23 cellular contexts compared by ENCODE assay signal in genomic region chr2:30567317-30567716, GRCh38.
"Had no signal": no experiment of that assay in that cellular context is flagged by ENCODE, and none has a peak within 500 bp of the region (broad histone marks: within the 10 kb centered on the region; RNA-seq: fewer than 3 reads in every experiment).

No MANE protein-coding gene starts in this region.

- H3K9me3 ChIP-seq: adrenal gland, esophagus muscularis mucosa, psoas muscle, testis, upper lobe of left lung had no signal

- H3K79me2 ChIP-seq: parathyroid adenoma had no signal

- DNase-seq: activated CD4-positive, alpha-beta T cell treated with anti-CD3 and anti-CD28 coated beads for 4 hours; activated CD4-positive, alpha-beta T cell treated with anti-CD3 and anti-CD28 coated beads, Interleukin-2, amount 50 U/mL, for 4 hours; activated effector memory CD4-positive, alpha-beta T cell treated with Interleukin-2 at 50 U/mL for 16 hours; activated naive CD4-positive, alpha-beta T cell treated with Interleukin-2 at 50 U/mL for 16 hours; activated T-cell treated with anti-CD3 and anti-CD28 coated beads for 4 hours; adrenal gland; brain microvascular endothelial cell; central memory CD4-positive, alpha-beta T cell; effector CD4-positive, alpha-beta T cell; foreskin keratinocyte; mammary epithelial cell; midbrain; naive thymus-derived CD8-positive, alpha-beta T cell; occipital lobe; psoas muscle; stimulated activated CD4-positive, alpha-beta T cell treated with anti-CD3 and anti-CD28 coated beads, Interleukin-2, amount 100 ng/mL, for 48 hours; stimulated activated naive CD4-positive, alpha-beta T cell treated with Interleukin-2 at 50 U/mL for 16 hours; testis; upper lobe of left lung had no signal

- H3K27me3 ChIP-seq: adrenal gland, brain microvascular endothelial cell, esophagus muscularis mucosa, foreskin keratinocyte, neural progenitor cell, testis, upper lobe of left lung had no signal

- H3K4me2 ChIP-seq: neural progenitor cell had no signal

- H3K9ac ChIP-seq: neural progenitor cell, parathyroid adenoma had no signal

- H2AFZ ChIP-seq: neural progenitor cell, parathyroid adenoma had no signal

- H3K27ac ChIP-seq: adrenal gland, brain microvascular endothelial cell, esophagus muscularis mucosa, foreskin keratinocyte, neural progenitor cell, parathyroid adenoma, VCaP had no signal

- H3K36me3 ChIP-seq: adrenal gland, brain microvascular endothelial cell had no signal

- H3K4me3 ChIP-seq: adrenal gland, esophagus muscularis mucosa, neural progenitor cell, psoas muscle, testis, upper lobe of left lung had no signal

- ATAC-seq: foreskin keratinocyte; naive thymus-derived CD8-positive, alpha-beta T cell had no signal

- H3K4me1 ChIP-seq: adrenal gland, neural progenitor cell, parathyroid adenoma had no signal
